In the genomic region with DNA sequence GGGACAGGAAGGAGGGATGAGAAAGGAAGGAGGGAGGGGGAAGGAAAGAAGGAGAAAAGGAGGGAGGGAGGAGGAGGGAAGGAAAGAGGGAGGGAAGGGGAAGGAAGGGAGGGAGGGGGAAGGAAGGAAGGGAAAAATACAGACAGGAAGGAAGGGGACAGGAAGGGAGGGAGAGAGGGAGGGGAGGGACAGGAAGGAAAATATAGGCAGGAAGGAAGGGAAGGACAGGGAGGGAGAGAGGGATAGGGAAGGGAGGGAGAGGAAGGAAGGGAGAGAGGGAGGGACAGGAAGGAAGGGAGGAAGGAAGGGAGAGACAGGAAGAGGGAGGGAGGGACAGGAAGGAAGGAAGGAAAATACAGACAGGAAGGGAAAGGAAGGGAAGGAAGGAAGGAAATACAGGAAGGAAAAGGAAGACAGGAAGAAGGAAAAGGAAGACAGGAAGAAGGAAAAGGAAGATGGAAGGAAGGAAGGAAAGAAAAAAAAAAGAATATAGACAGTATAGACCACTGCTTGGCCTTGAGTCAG, we compare ENCODE assay signal across 1 cellular context.
TF ChIP-seq lines count a peak whose summit lies in the region.

No MANE protein-coding gene starts in this region.

TF ChIP-seq in GM23338, 12 proteins besides CTCF, POLR2A, EP300 and RAD21 (continued from another document):
- TF ChIP-seq POLR2AphosphoS5 (IDR thresholded peaks at IDR 0.05; ENCODE audit: low read depth) (no peak), CREB1 (CRISPR knock-in tag; IDR thresholded peaks at IDR 0.05; ENCODE audit: low read depth) (no peak), STAT1 (IDR thresholded peaks at IDR 0.05; ENCODE audit: unreplicated experiment) (no peak), EZH2 (IDR thresholded peaks at IDR 0.05; ENCODE audit: low read depth, unreplicated experiment) (no peak), NANOG (IDR thresholded peaks at IDR 0.05; ENCODE audit: borderline replicate concordance) (no peak)
- TF ChIP-seq, protein P1, sequence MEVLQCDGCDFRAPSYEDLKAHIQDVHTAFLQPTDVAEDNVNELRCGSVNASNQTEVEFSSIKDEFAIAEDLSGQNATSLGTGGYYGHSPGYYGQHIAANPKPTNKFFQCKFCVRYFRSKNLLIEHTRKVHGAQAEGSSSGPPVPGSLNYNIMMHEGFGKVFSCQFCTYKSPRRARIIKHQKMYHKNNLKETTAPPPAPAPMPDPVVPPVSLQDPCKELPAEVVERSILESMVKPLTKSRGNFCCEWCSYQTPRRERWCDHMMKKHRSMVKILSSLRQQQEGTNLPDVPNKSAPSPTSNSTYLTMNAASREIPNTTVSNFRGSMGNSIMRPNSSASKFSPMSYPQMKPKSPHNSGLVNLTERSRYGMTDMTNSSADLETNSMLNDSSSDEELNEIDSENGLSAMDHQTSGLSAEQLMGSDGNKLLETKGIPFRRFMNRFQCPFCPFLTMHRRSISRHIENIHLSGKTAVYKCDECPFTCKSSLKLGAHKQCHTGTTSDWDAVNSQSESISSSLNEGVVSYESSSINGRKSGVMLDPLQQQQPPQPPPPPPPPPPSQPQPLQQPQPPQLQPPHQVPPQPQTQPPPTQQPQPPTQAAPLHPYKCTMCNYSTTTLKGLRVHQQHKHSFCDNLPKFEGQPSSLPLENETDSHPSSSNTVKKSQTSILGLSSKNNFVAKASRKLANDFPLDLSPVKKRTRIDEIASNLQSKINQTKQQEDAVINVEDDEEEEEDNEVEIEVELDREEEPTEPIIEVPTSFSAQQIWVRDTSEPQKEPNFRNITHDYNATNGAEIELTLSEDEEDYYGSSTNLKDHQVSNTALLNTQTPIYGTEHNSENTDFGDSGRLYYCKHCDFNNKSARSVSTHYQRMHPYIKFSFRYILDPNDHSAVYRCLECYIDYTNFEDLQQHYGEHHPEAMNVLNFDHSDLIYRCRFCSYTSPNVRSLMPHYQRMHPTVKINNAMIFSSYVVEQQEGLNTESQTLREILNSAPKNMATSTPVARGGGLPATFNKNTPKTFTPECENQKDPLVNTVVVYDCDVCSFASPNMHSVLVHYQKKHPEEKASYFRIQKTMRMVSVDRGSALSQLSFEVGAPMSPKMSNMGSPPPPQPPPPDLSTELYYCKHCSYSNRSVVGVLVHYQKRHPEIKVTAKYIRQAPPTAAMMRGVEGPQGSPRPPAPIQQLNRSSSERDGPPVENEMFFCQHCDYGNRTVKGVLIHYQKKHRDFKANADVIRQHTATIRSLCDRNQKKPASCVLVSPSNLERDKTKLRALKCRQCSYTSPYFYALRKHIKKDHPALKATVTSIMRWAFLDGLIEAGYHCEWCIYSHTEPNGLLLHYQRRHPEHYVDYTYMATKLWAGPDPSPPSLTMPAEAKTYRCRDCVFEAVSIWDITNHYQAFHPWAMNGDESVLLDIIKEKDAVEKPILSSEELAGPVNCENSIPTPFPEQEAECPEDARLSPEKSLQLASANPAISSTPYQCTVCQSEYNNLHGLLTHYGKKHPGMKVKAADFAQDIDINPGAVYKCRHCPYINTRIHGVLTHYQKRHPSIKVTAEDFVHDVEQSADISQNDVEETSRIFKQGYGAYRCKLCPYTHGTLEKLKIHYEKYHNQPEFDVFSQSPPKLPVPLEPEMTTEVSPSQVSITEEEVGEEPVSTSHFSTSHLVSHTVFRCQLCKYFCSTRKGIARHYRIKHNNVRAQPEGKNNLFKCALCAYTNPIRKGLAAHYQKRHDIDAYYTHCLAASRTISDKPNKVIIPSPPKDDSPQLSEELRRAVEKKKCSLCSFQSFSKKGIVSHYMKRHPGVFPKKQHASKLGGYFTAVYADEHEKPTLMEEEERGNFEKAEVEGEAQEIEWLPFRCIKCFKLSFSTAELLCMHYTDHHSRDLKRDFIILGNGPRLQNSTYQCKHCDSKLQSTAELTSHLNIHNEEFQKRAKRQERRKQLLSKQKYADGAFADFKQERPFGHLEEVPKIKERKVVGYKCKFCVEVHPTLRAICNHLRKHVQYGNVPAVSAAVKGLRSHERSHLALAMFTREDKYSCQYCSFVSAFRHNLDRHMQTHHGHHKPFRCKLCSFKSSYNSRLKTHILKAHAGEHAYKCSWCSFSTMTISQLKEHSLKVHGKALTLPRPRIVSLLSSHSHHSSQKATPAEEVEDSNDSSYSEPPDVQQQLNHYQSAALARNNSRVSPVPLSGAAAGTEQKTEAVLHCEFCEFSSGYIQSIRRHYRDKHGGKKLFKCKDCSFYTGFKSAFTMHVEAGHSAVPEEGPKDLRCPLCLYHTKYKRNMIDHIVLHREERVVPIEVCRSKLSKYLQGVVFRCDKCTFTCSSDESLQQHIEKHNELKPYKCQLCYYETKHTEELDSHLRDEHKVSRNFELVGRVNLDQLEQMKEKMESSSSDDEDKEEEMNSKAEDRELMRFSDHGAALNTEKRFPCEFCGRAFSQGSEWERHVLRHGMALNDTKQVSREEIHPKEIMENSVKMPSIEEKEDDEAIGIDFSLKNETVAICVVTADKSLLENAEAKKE (CRISPR knock-in tag; IDR thresholded peaks at IDR 0.05) = no peak
